In genomic region chr2:149552830-149553229, GRCh38 we compare ENCODE assay signal across 34 cellular contexts.
"Had no signal": no experiment of that assay in that cellular context is flagged by ENCODE, and none has a peak within 500 bp of the region (broad histone marks: within the 10 kb centered on the region; RNA-seq: fewer than 3 reads in every experiment).

No MANE protein-coding gene starts in this region.

- H3K27ac ChIP-seq: KMS-11 had no signal

- DNase-seq: Karpas-422, Kasumi-1, KBM-7, KG1, MG63, MM.1S, MV-4-11, NCI-H1048, NCI-H1092, NCI-H1092 treated with DMSO at 0.1 percent for 48 hours, NCI-H1105, NCI-H1105 treated with DMSO at 0.1 percent for 48 hours, NCI-H1417 treated with DMSO at 0.1 percent for 48 hours, NCI-H1436, NCI-H1436 treated with DMSO at 0.1 percent for 48 hours, NCI-H146, NCI-H1694, NCI-H1694 treated with DMSO at 0.1 percent for 48 hours, NCI-H187, NCI-H187 treated with DMSO at 0.1 percent for 48 hours, NCI-H1930, NCI-H2029, NCI-H2029 treated with DMSO at 0.1 percent for 48 hours, NCI-H2081, NCI-H2081 treated with DMSO at 0.1 percent for 48 hours, NCI-H2107, NCI-H2171, NCI-H2171 treated with DMSO at 0.1 percent for 48 hours, NCI-H2227 treated with DMSO at 0.1 percent for 48 hours, NCI-H226, NCI-H345, NCI-H446, NCI-H446 treated with DMSO at 0.1 percent for 48 hours had no signal

- H3K36me3 ChIP-seq: MG63 had no signal

- H3K9me3 ChIP-seq: MG63 had no signal

- H3K9ac ChIP-seq: KMS-11 had no signal

- H3K4me2 ChIP-seq: KMS-11 had no signal

- H3K4me3 ChIP-seq: MG63 had no signal

- H3K27me3 ChIP-seq: MG63 had no signal
